ENCODE assay signal across 1 cellular context in genomic region chr7:7897509-7897908, GRCh38.
TF ChIP-seq lines count a peak whose summit lies in the region.

No MANE protein-coding gene starts in this region.

TF ChIP-seq in WTC11, 78 proteins besides CTCF, POLR2A, EP300 and RAD21 (continued from another document):
- TF ChIP-seq, protein P1, sequence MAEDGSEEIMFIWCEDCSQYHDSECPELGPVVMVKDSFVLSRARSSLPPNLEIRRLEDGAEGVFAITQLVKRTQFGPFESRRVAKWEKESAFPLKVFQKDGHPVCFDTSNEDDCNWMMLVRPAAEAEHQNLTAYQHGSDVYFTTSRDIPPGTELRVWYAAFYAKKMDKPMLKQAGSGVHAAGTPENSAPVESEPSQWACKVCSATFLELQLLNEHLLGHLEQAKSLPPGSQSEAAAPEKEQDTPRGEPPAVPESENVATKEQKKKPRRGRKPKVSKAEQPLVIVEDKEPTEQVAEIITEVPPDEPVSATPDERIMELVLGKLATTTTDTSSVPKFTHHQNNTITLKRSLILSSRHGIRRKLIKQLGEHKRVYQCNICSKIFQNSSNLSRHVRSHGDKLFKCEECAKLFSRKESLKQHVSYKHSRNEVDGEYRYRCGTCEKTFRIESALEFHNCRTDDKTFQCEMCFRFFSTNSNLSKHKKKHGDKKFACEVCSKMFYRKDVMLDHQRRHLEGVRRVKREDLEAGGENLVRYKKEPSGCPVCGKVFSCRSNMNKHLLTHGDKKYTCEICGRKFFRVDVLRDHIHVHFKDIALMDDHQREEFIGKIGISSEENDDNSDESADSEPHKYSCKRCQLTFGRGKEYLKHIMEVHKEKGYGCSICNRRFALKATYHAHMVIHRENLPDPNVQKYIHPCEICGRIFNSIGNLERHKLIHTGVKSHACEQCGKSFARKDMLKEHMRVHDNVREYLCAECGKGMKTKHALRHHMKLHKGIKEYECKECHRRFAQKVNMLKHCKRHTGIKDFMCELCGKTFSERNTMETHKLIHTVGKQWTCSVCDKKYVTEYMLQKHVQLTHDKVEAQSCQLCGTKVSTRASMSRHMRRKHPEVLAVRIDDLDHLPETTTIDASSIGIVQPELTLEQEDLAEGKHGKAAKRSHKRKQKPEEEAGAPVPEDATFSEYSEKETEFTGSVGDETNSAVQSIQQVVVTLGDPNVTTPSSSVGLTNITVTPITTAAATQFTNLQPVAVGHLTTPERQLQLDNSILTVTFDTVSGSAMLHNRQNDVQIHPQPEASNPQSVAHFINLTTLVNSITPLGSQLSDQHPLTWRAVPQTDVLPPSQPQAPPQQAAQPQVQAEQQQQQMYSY (CRISPR knock-in tag; IDR thresholded peaks at IDR 0.05), result no peak
- TF ChIP-seq HMGA2 (CRISPR knock-in tag; IDR thresholded peaks at IDR 0.05), result no peak
- TF ChIP-seq TEAD1 (CRISPR knock-in tag; IDR thresholded peaks at IDR 0.05), result no peak
- no peak for TF ChIP-seq AFF4 (CRISPR knock-in tag; IDR thresholded peaks at IDR 0.05; ENCODE audit: borderline replicate concordance)
- TF ChIP-seq NFYB (CRISPR knock-in tag; conservative IDR thresholded peaks at IDR 0.05; ENCODE audit: low read depth), result no peak
- TF ChIP-seq ZNF138 (CRISPR knock-in tag; conservative IDR thresholded peaks at IDR 0.05), result no peak
- TF ChIP-seq NFATC4 (CRISPR knock-in tag; IDR thresholded peaks at IDR 0.05), result no peak
- TF ChIP-seq, protein P2, sequence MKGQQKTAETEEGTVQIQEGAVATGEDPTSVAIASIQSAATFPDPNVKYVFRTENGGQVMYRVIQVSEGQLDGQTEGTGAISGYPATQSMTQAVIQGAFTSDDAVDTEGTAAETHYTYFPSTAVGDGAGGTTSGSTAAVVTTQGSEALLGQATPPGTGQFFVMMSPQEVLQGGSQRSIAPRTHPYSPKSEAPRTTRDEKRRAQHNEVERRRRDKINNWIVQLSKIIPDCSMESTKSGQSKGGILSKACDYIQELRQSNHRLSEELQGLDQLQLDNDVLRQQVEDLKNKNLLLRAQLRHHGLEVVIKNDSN (CRISPR knock-in tag; IDR thresholded peaks at IDR 0.05), result no peak
- no peak for TF ChIP-seq FOXP1 (CRISPR knock-in tag; IDR thresholded peaks at IDR 0.05; ENCODE audit: borderline replicate concordance)
- TF ChIP-seq ZNF263 (CRISPR knock-in tag; IDR thresholded peaks at IDR 0.05; ENCODE audit: low read depth), result no peak
